ENCODE assay signal across 13 cellular contexts in the genomic region with DNA sequence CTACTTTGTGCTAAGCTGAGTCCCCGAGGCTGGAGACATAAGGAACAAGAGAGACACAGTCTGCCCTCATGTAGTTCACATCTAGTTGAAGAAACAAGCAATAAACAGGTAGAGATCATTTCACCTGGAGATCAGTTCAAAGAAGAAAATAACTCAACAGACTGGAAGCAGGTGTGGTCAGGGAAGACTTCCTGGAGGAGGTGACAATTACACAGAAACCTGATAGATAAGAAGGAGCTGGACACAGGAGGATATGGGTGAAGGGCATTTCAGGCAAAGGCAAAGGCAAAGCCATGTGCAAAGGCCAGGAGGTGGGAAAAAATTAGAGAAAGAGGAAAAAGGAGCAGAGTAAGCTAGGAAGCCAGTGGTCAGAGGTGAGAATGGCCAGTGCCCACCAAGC.
DNase-seq lines count a peak whose midpoint lies in the region; ATAC-seq and TF ChIP-seq lines count a peak whose summit lies in the region.
"Had no signal": no experiment of that assay in that cellular context is flagged by ENCODE, and none has a peak within 500 bp of the region (broad histone marks: within the 10 kb centered on the region; RNA-seq: fewer than 3 reads in every experiment).

No MANE protein-coding gene starts in this region.

- peaks cover 20% of the 10 kb centered on the region for H3K27me3 Mint-ChIP-seq in activated T-cell treated with anti-CD3 and anti-CD28 coated beads, Interleukin-2, amount 50 U/mL, for 24 hours
- H3K27me3 Mint-ChIP-seq: activated B cell treated with CpG ODN at 0.5 μM for 24 hours had no signal

- ATAC-seq in thoracic aorta (ENCODE audit: insufficient number of reproducible peaks, low FRiP score, low read depth): no peak
- ATAC-seq: activated CD8-positive, alpha-beta T cell treated with anti-CD3 and anti-CD28 coated beads for 36 hours; naive thymus-derived CD8-positive, alpha-beta T cell had no signal

- no peak overlapping the region for H2AFZ ChIP-seq in osteoblast (ENCODE audit: low read length)

- no peak for DNase-seq in adipocyte (ENCODE audit: low read depth)
- no peak for DNase-seq in osteoblast (ENCODE audit: insufficient read length, low spot score, missing footprints)
- no peak for DNase-seq in thoracic aorta (ENCODE audit: low spot score)
- no peak for DNase-seq in NAMALWA (ENCODE audit: low spot score)
- DNase-seq in activated T-cell treated with anti-CD3 and anti-CD28 coated beads, Interleukin-2, amount 50 U/mL, for 24 hours: no peak
- DNase-seq in NOMO-1 (lab: John Stamatoyannopoulos, UW; ENCODE audit: unreplicated experiment in 2 of 2): no peak
- DNase-seq: activated B cell treated with CpG ODN at 0.5 μM for 24 hours; activated CD8-positive, alpha-beta T cell treated with anti-CD3 and anti-CD28 coated beads for 36 hours; NCI-H226 had no signal

- H3K27me3 ChIP-seq in adipocyte (replicated peaks; ENCODE audit: control insufficient read depth, insufficient read depth, low read length) (no peaks in the 10 kb centered on the region), osteoblast (ENCODE audit: insufficient read depth, low read length) (peaks cover 9% of the 10 kb centered on the region), thoracic aorta (replicated peaks; ENCODE audit: insufficient read depth) (no peaks in the 10 kb centered on the region)
- H3K27me3 ChIP-seq: BE2C had no signal

- peaks cover 8% of the 10 kb centered on the region for H3K9me3 ChIP-seq in adipocyte (ENCODE audit: control insufficient read depth, low read length)
- peaks cover 5% of the 10 kb centered on the region for H3K9me3 ChIP-seq in osteoblast (ENCODE audit: low read depth, low read length)
- no peaks in the 10 kb centered on the region for H3K9me3 ChIP-seq in thoracic aorta

- TF ChIP-seq CTCF in osteoblast (IDR thresholded peaks at IDR 0.05; ENCODE audit: extremely low read depth, low read depth, low read length) (no peak), thoracic aorta (IDR thresholded peaks at IDR 0.05) (no peak)

- peaks cover 4% of the 10 kb centered on the region for H3K9me3 Mint-ChIP-seq in activated T-cell treated with anti-CD3 and anti-CD28 coated beads, Interleukin-2, amount 50 U/mL, for 24 hours
- H3K9me3 Mint-ChIP-seq: activated T-helper 1 cell treated with anti-CD3 and anti-CD28 coated beads, Interleukin-12 subunit alpha, Interleukin-12 subunit beta, Interleukin-2, Interleukin-4 antibody, amounts not matched to agents 30 ng/mL and 10 ng/mL and 1 ng/mL, durations not matched to agents 14 hours and 24 hours and 36 hours had no signal

- peak overlapping the region; percentile 94 for H3K27ac ChIP-seq in cingulate gyrus (ENCODE audit: low read depth, low read length)
- H3K27ac ChIP-seq in osteoblast (ENCODE audit: low read depth, low read length): peak overlapping the region; percentile 39
- H3K27ac ChIP-seq in thoracic aorta: peak overlapping the region; percentile 82

- no peaks in the 10 kb centered on the region for H3K79me2 ChIP-seq in osteoblast (ENCODE audit: insufficient read depth, low read length)

- H4K20me1 ChIP-seq in osteoblast (ENCODE audit: insufficient read depth, low read length): no peaks in the 10 kb centered on the region

- H3K4me1 ChIP-seq in adipocyte (ENCODE audit: control insufficient read depth, insufficient read depth, low read length) (peaks cover 14% of the 10 kb centered on the region), osteoblast (ENCODE audit: insufficient read depth, low read length) (peaks cover 7% of the 10 kb centered on the region), thoracic aorta (ENCODE audit: control insufficient read depth in 1 of 2, low read depth in 2 of 2) (peaks cover 4 to 25% of the 10 kb centered on the region in 2 donors)
- H3K4me1 ChIP-seq: BE2C had no signal

- peak overlapping the region; percentile 33 for H3K9ac ChIP-seq in adipocyte (ENCODE audit: low read length)

- H3K4me3 Mint-ChIP-seq in activated T-cell treated with anti-CD3 and anti-CD28 coated beads, Interleukin-2, amount 50 U/mL, for 24 hours: no peak overlapping the region
- H3K4me3 Mint-ChIP-seq: activated B cell treated with CpG ODN at 0.5 μM for 24 hours; activated CD8-positive, alpha-beta T cell treated with anti-CD3 and anti-CD28 coated beads for 36 hours; activated T-helper 1 cell treated with anti-CD3 and anti-CD28 coated beads, Interleukin-12 subunit alpha, Interleukin-12 subunit beta, Interleukin-2, Interleukin-4 antibody, amounts not matched to agents 30 ng/mL and 10 ng/mL and 1 ng/mL, durations not matched to agents 14 hours and 24 hours and 36 hours; naive thymus-derived CD8-positive, alpha-beta T cell had no signal

- peak overlapping the region; percentile 23 for H3K4me2 ChIP-seq in osteoblast (ENCODE audit: insufficient read depth, low read length)

- H3K4me3 ChIP-seq in adipocyte (ENCODE audit: low read length): no peak overlapping the region
- no peak overlapping the region for H3K4me3 ChIP-seq in osteoblast (ENCODE audit: insufficient read depth, low read length)
- H3K4me3 ChIP-seq in thoracic aorta: no peak overlapping the region

- no peaks in the 10 kb centered on the region for H3K36me3 ChIP-seq in adipocyte (ENCODE audit: control insufficient read depth, insufficient read depth, low read length, severe bottlenecking)
- no peaks in the 10 kb centered on the region for H3K36me3 ChIP-seq in osteoblast (ENCODE audit: insufficient read depth, low read length)
- H3K36me3 ChIP-seq in thoracic aorta: no peaks in the 10 kb centered on the region
- H3K36me3 ChIP-seq: BE2C had no signal

- H3K27ac Mint-ChIP-seq in activated T-cell treated with anti-CD3 and anti-CD28 coated beads, Interleukin-2, amount 50 U/mL, for 24 hours: no peak overlapping the region
- H3K27ac Mint-ChIP-seq: activated B cell treated with CpG ODN at 0.5 μM for 24 hours; activated CD8-positive, alpha-beta T cell treated with anti-CD3 and anti-CD28 coated beads for 36 hours; activated T-helper 1 cell treated with anti-CD3 and anti-CD28 coated beads, Interleukin-12 subunit alpha, Interleukin-12 subunit beta, Interleukin-2, Interleukin-4 antibody, amounts not matched to agents 30 ng/mL and 10 ng/mL and 1 ng/mL, durations not matched to agents 14 hours and 24 hours and 36 hours; naive thymus-derived CD8-positive, alpha-beta T cell had no signal

- no peaks in the 10 kb centered on the region for H3K36me3 Mint-ChIP-seq in activated T-cell treated with anti-CD3 and anti-CD28 coated beads, Interleukin-2, amount 50 U/mL, for 24 hours (ENCODE audit: low read depth)

- H3K4me1 Mint-ChIP-seq in activated T-cell treated with anti-CD3 and anti-CD28 coated beads, Interleukin-2, amount 50 U/mL, for 24 hours (ENCODE audit: low read depth): no peaks in the 10 kb centered on the region
- H3K4me1 Mint-ChIP-seq: activated B cell treated with CpG ODN at 0.5 μM for 24 hours; naive thymus-derived CD8-positive, alpha-beta T cell had no signal

Comparison
In these comparisons a context has a peak if more than half of its experiments do, and no peak if none do; other contexts are left out.
1. H3K27ac ChIP-seq: peak in every context shown above with its lines; median percentile 94 in cingulate gyrus; 82 in thoracic aorta; 39 in osteoblast.